ENCODE assay signal across 26 cellular contexts in genomic region chr11:68536706-68537105, GRCh38.
DNase-seq lines count a peak whose midpoint lies in the region; ATAC-seq and TF ChIP-seq lines count a peak whose summit lies in the region.
"Had no signal": no experiment of that assay in that cellular context is flagged by ENCODE, and none has a peak within 500 bp of the region (broad histone marks: within the 10 kb centered on the region; RNA-seq: fewer than 3 reads in every experiment).

No MANE protein-coding gene starts in this region.

- no peaks in the 10 kb centered on the region for H3K9me3 ChIP-seq in CD4-positive, alpha-beta T cell (ENCODE audit: control insufficient read depth, low read length)
- no peaks in the 10 kb centered on the region for H3K9me3 ChIP-seq in right lobe of liver
- H3K9me3 ChIP-seq: body of pancreas, heart right ventricle, right atrium auricular region, tibial nerve had no signal

- H3K27ac Mint-ChIP-seq in CD4-positive, alpha-beta T cell = peak overlapping the region; percentile 64
- H3K27ac Mint-ChIP-seq in chondrocyte (ENCODE audit: unreplicated experiment) = peak overlapping the region; percentile 87
- H3K27ac Mint-ChIP-seq in osteocyte (ENCODE audit: unreplicated experiment) = peak overlapping the region; percentile 81

- H3K4me3 ChIP-seq in foreskin fibroblast (ENCODE audit: low read depth in 1 of 2, low read length in 2 of 2) = no peak overlapping the region
- H3K4me3 ChIP-seq in right lobe of liver = no peak overlapping the region
- H3K4me3 ChIP-seq: body of pancreas, heart right ventricle, right atrium auricular region, tibial nerve had no signal

- no peaks in the 10 kb centered on the region for H3K27me3 Mint-ChIP-seq in CD4-positive, alpha-beta T cell
- no peaks in the 10 kb centered on the region for H3K27me3 Mint-ChIP-seq in chondrocyte (ENCODE audit: low read depth)
- no peaks in the 10 kb centered on the region for H3K27me3 Mint-ChIP-seq in osteocyte (ENCODE audit: unreplicated experiment)
- H3K27me3 Mint-ChIP-seq: stimulated activated naive CD8-positive, alpha-beta T cell treated with anti-CD3 and anti-CD28 coated beads, Interleukin-15, amount 100 ng/mL, for 72 hours had no signal

- no peaks in the 10 kb centered on the region for H3K27me3 ChIP-seq in CD4-positive, alpha-beta T cell (ENCODE audit: control insufficient read depth, insufficient read depth, low read length)
- H3K27me3 ChIP-seq in right lobe of liver = no peaks in the 10 kb centered on the region
- H3K27me3 ChIP-seq: body of pancreas, heart right ventricle, right atrium auricular region, tibial nerve had no signal

- POLR2A ChIA-PET in CD4-positive, alpha-beta T cell (lab: Charles Lee) = no interaction called here

- peaks cover 0 to 7% (median 3%) of the 10 kb centered on the region in 4 donors for H3K4me1 ChIP-seq in right lobe of liver
- H3K4me1 ChIP-seq: body of pancreas had no signal

- peaks cover 0 to 16% (median 3%) of the 10 kb centered on the region in 4 donors for H3K36me3 ChIP-seq in right lobe of liver

- intact Hi-C loops in CD4-positive, alpha-beta T cell (cut with DNase I, micrococcal nuclease) = no loop called here
- intact Hi-C loops in right lobe of liver (cut with DNase I) = no loop called here

- H3K4me1 Mint-ChIP-seq in CD4-positive, alpha-beta T cell (ENCODE audit: low read depth) = peaks cover 90% of the 10 kb centered on the region
- peaks cover 29% of the 10 kb centered on the region for H3K4me1 Mint-ChIP-seq in chondrocyte (ENCODE audit: low read depth)
- H3K4me1 Mint-ChIP-seq in osteocyte (ENCODE audit: unreplicated experiment) = peaks cover 20% of the 10 kb centered on the region

- no peak overlapping the region for H3K27ac ChIP-seq in CD4-positive, alpha-beta T cell (ENCODE audit: low read depth, low read length)
- no peak overlapping the region for H3K27ac ChIP-seq in right lobe of liver
- H3K27ac ChIP-seq: body of pancreas, C4-2B, heart right ventricle, right atrium auricular region, tibial nerve had no signal

- no peak for TF ChIP-seq POLR2A in right lobe of liver (IDR thresholded peaks at IDR 0.05)

- TF ChIP-seq CTCF in CD4-positive, alpha-beta T cell (IDR thresholded peaks at IDR 0.05) = no peak
- TF ChIP-seq CTCF in chondrocyte (IDR thresholded peaks at IDR 0.05) (no peak), osteocyte (IDR thresholded peaks at IDR 0.05) (no peak), foreskin fibroblast (IDR thresholded peaks at IDR 0.05; ENCODE audit: low read depth, low read length) (no peak), right lobe of liver (IDR thresholded peaks at IDR 0.05) (no peak)

- no peaks in the 10 kb centered on the region for H3K9me3 Mint-ChIP-seq in CD4-positive, alpha-beta T cell
- H3K9me3 Mint-ChIP-seq in chondrocyte (ENCODE audit: low read depth) = no peaks in the 10 kb centered on the region
- no peaks in the 10 kb centered on the region for H3K9me3 Mint-ChIP-seq in osteocyte (ENCODE audit: unreplicated experiment)
- H3K9me3 Mint-ChIP-seq: stimulated activated naive CD8-positive, alpha-beta T cell treated with anti-CD3 and anti-CD28 coated beads, Interleukin-15, amount 100 ng/mL, for 72 hours had no signal

- DNase-seq in CD4-positive, alpha-beta T cell = no peak
- DNase-seq in COLO829 (ENCODE audit: low spot score) = peak; percentile 28
- DNase-seq in chondrocyte (ENCODE audit: low spot score) = no peak
- no peak for DNase-seq in osteocyte (ENCODE audit: extremely low spot score, unreplicated experiment)
- no peak for DNase-seq in foreskin fibroblast
- no peak for DNase-seq in NCI-H446 treated with DMSO at 0.1 percent for 48 hours (lab: John Stamatoyannopoulos, UW)
- no peak for DNase-seq in right lobe of liver
- DNase-seq: activated CD4-positive, alpha-beta T cell treated with anti-CD3 and anti-CD28 coated beads for 1 hour; body of pancreas; DMS153; heart right ventricle; KG1; MM.1S; NCI-H1417; NCI-H2081 treated with DMSO at 0.1 percent for 48 hours; NCI-H510A; nucleus accumbens; PC-3; Right ventricle myocardium superior; stimulated activated CD4-positive, alpha-beta T cell treated with anti-CD3 and anti-CD28 coated beads, Interleukin-12 subunit alpha, Interleukin-12 subunit beta, amount 100 ng/mL, for 4 hours; stimulated activated CD4-positive, alpha-beta T cell treated with anti-CD3 and anti-CD28 coated beads, Interleukin-4, amount 100 ng/mL, for 24 hours; stimulated activated naive CD8-positive, alpha-beta T cell treated with anti-CD3 and anti-CD28 coated beads, Interleukin-15, amount 100 ng/mL, for 72 hours had no signal

- CTCF ChIA-PET in CD4-positive, alpha-beta T cell (lab: Charles Lee) = no interaction called here

- peaks cover 90% of the 10 kb centered on the region for H3K36me3 Mint-ChIP-seq in CD4-positive, alpha-beta T cell (ENCODE audit: low read depth)
- H3K36me3 Mint-ChIP-seq in chondrocyte (ENCODE audit: low read depth) (peaks cover 2% of the 10 kb centered on the region), osteocyte (ENCODE audit: unreplicated experiment) (peaks cover 38% of the 10 kb centered on the region)

- WGBS in right lobe of liver (ENCODE audit: insufficient coverage, low coverage, low lambda C conversion rate, missing lambda C conversion rate) = 93% methylated on average over 2 of the region's 2 CpGs

- no peak overlapping the region for H3K4me3 Mint-ChIP-seq in CD4-positive, alpha-beta T cell
- H3K4me3 Mint-ChIP-seq in chondrocyte (ENCODE audit: unreplicated experiment) = no peak overlapping the region
- no peak overlapping the region for H3K4me3 Mint-ChIP-seq in osteocyte (ENCODE audit: unreplicated experiment)
- H3K4me3 Mint-ChIP-seq: stimulated activated naive CD8-positive, alpha-beta T cell treated with anti-CD3 and anti-CD28 coated beads, Interleukin-15, amount 100 ng/mL, for 72 hours had no signal

- ATAC-seq in CD4-positive, alpha-beta T cell (ENCODE audit: poor library complexity) = no peak
- ATAC-seq in GM19324 (IDR thresholded peaks at IDR 0.05; ENCODE audit: low FRiP score, unreplicated experiment) (no peak), right lobe of liver (no peak)
- ATAC-seq: body of pancreas; heart right ventricle; stimulated activated naive CD8-positive, alpha-beta T cell treated with anti-CD3 and anti-CD28 coated beads, Interleukin-15, amount 100 ng/mL, for 72 hours had no signal
